24 cellular contexts compared by ENCODE assay signal in the genomic region with DNA sequence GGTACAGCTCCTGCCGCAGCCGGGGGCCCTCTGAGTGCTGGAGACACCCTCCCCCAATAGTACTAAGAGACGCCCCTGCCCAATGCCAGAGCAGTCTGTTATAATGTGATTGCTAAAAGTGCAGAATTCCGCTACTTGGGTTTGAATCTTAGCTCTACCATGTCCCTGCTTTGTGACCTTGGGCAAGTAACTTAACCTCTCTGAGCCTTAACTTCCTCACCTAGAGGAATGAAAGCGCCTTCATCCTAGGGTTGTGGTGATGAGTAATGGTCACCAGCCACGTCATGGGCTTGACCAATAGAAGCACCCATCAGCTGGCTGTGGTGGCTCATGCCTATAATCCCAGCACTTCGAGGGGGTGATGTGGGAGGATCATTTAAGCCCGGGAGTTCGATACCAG. TPM values are rescaled to one million over a fixed set of nuclear protein-coding genes. Genes with fewer than 3 reads are reported as not detected.
DNase-seq lines count a peak whose midpoint lies in the region; ATAC-seq and TF ChIP-seq lines count a peak whose summit lies in the region.
"Had no signal": no experiment of that assay in that cellular context is flagged by ENCODE, and none has a peak within 500 bp of the region (broad histone marks: within the 10 kb centered on the region; RNA-seq: fewer than 3 reads in every experiment).

No MANE protein-coding gene starts in this region.

- peaks cover 16% of the 10 kb centered on the region for H4K20me1 ChIP-seq in osteoblast (ENCODE audit: insufficient read depth, low read length)

- no peaks in the 10 kb centered on the region for H3K9me3 ChIP-seq in osteoblast (ENCODE audit: low read depth, low read length)
- H3K9me3 ChIP-seq: BLaER1 treated with 17β-estradiol and CSF1 and Interleukin-3, amounts not matched to agents 10 nM and 100 nM; SJSA1 had no signal

- H3K27me3 Mint-ChIP-seq in activated CD4-positive, alpha-beta T cell treated with anti-CD3 and anti-CD28 coated beads, Interleukin-2, amount 10 ng/mL, durations not matched to agents 7 days and 5 days: no peaks in the 10 kb centered on the region
- H3K27me3 Mint-ChIP-seq in activated CD4-positive, alpha-beta T cell treated with anti-CD3 and anti-CD28 coated beads for 36 hours: no peaks in the 10 kb centered on the region
- no peaks in the 10 kb centered on the region for H3K27me3 Mint-ChIP-seq in activated T-helper 17 cell treated with anti-CD3 and anti-CD28 coated beads, Interleukin-2, amount 50 U/mL, for 72 hours
- H3K27me3 Mint-ChIP-seq: IgD-negative memory B cell had no signal

- no peak overlapping the region for H3K27ac ChIP-seq in osteoblast (ENCODE audit: low read depth, low read length)
- H3K27ac ChIP-seq: 22Rv1; BLaER1 treated with 17β-estradiol and CSF1 and Interleukin-3, amounts not matched to agents 10 nM and 100 nM; SJSA1 had no signal

- H3K4me1 Mint-ChIP-seq in activated CD4-positive, alpha-beta T cell treated with anti-CD3 and anti-CD28 coated beads, Interleukin-2, amount 10 ng/mL, durations not matched to agents 7 days and 5 days: peaks cover 12% of the 10 kb centered on the region
- peaks cover 11% of the 10 kb centered on the region for H3K4me1 Mint-ChIP-seq in activated CD4-positive, alpha-beta T cell treated with anti-CD3 and anti-CD28 coated beads for 36 hours
- peaks cover 9% of the 10 kb centered on the region for H3K4me1 Mint-ChIP-seq in activated T-helper 17 cell treated with anti-CD3 and anti-CD28 coated beads, Interleukin-2, amount 50 U/mL, for 72 hours

- H2AFZ ChIP-seq in osteoblast (ENCODE audit: low read length): no peak overlapping the region

- peaks cover 28% of the 10 kb centered on the region for H3K36me3 Mint-ChIP-seq in activated CD4-positive, alpha-beta T cell treated with anti-CD3 and anti-CD28 coated beads, Interleukin-2, amount 10 ng/mL, durations not matched to agents 7 days and 5 days (ENCODE audit: low read depth)
- peaks cover 24% of the 10 kb centered on the region for H3K36me3 Mint-ChIP-seq in activated CD4-positive, alpha-beta T cell treated with anti-CD3 and anti-CD28 coated beads for 36 hours (ENCODE audit: low read depth)
- H3K36me3 Mint-ChIP-seq in activated T-helper 17 cell treated with anti-CD3 and anti-CD28 coated beads, Interleukin-2, amount 50 U/mL, for 72 hours (ENCODE audit: low read depth): peaks cover 54% of the 10 kb centered on the region

- H3K4me1 ChIP-seq in osteoblast (ENCODE audit: insufficient read depth, low read length): peaks cover 10% of the 10 kb centered on the region

- peaks cover 30% of the 10 kb centered on the region for H3K79me2 ChIP-seq in osteoblast (ENCODE audit: insufficient read depth, low read length)

- peaks cover 53% of the 10 kb centered on the region for H3K36me3 ChIP-seq in osteoblast (ENCODE audit: insufficient read depth, low read length)

- POLR2A ChIA-PET in activated CD4-positive, alpha-beta T cell treated with anti-CD3 and anti-CD28 coated beads, Interleukin-2, amount 10 ng/mL, durations not matched to agents 7 days and 5 days (lab: Charles Lee): interaction anchor here (1.1 kb wide), 1 partner anchor 17 kb away, joined by 3 read pairs; a partner anchor contains a TSS
- POLR2A ChIA-PET in activated CD4-positive, alpha-beta T cell treated with anti-CD3 and anti-CD28 coated beads for 36 hours (lab: Charles Lee): interaction anchor here (0.6 to 1.2 kb wide), 2 partner anchors 28 to 36 kb away, joined by 3 read pairs; a partner anchor contains a TSS

- no peak overlapping the region for H3K4me3 ChIP-seq in osteoblast (ENCODE audit: insufficient read depth, low read length)
- H3K4me3 ChIP-seq: BLaER1 treated with 17β-estradiol and CSF1 and Interleukin-3, amounts not matched to agents 10 nM and 100 nM; SJSA1 had no signal

- intact Hi-C loops in activated CD4-positive, alpha-beta T cell treated with anti-CD3 and anti-CD28 coated beads for 36 hours (cut with DNase I, micrococcal nuclease): no loop called here

- DNase-seq in activated CD4-positive, alpha-beta T cell treated with anti-CD3 and anti-CD28 coated beads, Interleukin-2, amount 10 ng/mL, durations not matched to agents 7 days and 5 days: no peak
- DNase-seq in activated CD4-positive, alpha-beta T cell treated with anti-CD3 and anti-CD28 coated beads for 36 hours: no peak
- peak; percentile 64 for DNase-seq in osteoblast (ENCODE audit: insufficient read length, low spot score, missing footprints)
- DNase-seq in DMS 273 (lab: John Stamatoyannopoulos, UW; ENCODE audit: unreplicated experiment): no peak
- no peak for DNase-seq in mesenteric fat pad (ENCODE audit: low spot score)
- DNase-seq: Calu3; CD8-positive, alpha-beta memory T cell; GDM1; GOT3; HCEC 1CT; Karpas-422; MV-4-11; NCI-H1694; NCI-H2081; NCI-H2171; NCI-H345; NCI-H524; NCI-H774 had no signal

- peak overlapping the region; percentile 25 for H3K27ac Mint-ChIP-seq in activated CD4-positive, alpha-beta T cell treated with anti-CD3 and anti-CD28 coated beads, Interleukin-2, amount 10 ng/mL, durations not matched to agents 7 days and 5 days
- no peak overlapping the region for H3K27ac Mint-ChIP-seq in activated CD4-positive, alpha-beta T cell treated with anti-CD3 and anti-CD28 coated beads for 36 hours
- H3K27ac Mint-ChIP-seq in activated T-helper 17 cell treated with anti-CD3 and anti-CD28 coated beads, Interleukin-2, amount 50 U/mL, for 72 hours: peak overlapping the region; percentile 6

- no peak overlapping the region for H3K4me3 Mint-ChIP-seq in activated CD4-positive, alpha-beta T cell treated with anti-CD3 and anti-CD28 coated beads, Interleukin-2, amount 10 ng/mL, durations not matched to agents 7 days and 5 days
- no peak overlapping the region for H3K4me3 Mint-ChIP-seq in activated CD4-positive, alpha-beta T cell treated with anti-CD3 and anti-CD28 coated beads for 36 hours
- no peak overlapping the region for H3K4me3 Mint-ChIP-seq in activated T-helper 17 cell treated with anti-CD3 and anti-CD28 coated beads, Interleukin-2, amount 50 U/mL, for 72 hours
- H3K4me3 Mint-ChIP-seq: CD8-positive, alpha-beta memory T cell had no signal

- no peak overlapping the region for H3K4me2 ChIP-seq in osteoblast (ENCODE audit: insufficient read depth, low read length)
- H3K4me2 ChIP-seq: BLaER1 treated with 17β-estradiol and CSF1 and Interleukin-3, amounts not matched to agents 10 nM and 100 nM had no signal

- ATAC-seq in activated CD4-positive, alpha-beta T cell treated with anti-CD3 and anti-CD28 coated beads for 36 hours: no peak
- ATAC-seq in activated T-helper 17 cell treated with anti-CD3 and anti-CD28 coated beads, Interleukin-2, amount 50 U/mL, for 72 hours (replicated peaks): no peak
- ATAC-seq: Right ventricle myocardium inferior had no signal

- H3K27me3 ChIP-seq in osteoblast (ENCODE audit: insufficient read depth, low read length): no peaks in the 10 kb centered on the region
- H3K27me3 ChIP-seq: BLaER1 treated with 17β-estradiol and CSF1 and Interleukin-3, amounts not matched to agents 10 nM and 100 nM; SJSA1 had no signal

- TF ChIP-seq CTCF in osteoblast (IDR thresholded peaks at IDR 0.05; ENCODE audit: extremely low read depth, low read depth, low read length): no peak

- H3K9me3 Mint-ChIP-seq in activated CD4-positive, alpha-beta T cell treated with anti-CD3 and anti-CD28 coated beads, Interleukin-2, amount 10 ng/mL, durations not matched to agents 7 days and 5 days: no peaks in the 10 kb centered on the region
- no peaks in the 10 kb centered on the region for H3K9me3 Mint-ChIP-seq in activated CD4-positive, alpha-beta T cell treated with anti-CD3 and anti-CD28 coated beads for 36 hours (ENCODE audit: low read depth)
- no peaks in the 10 kb centered on the region for H3K9me3 Mint-ChIP-seq in activated T-helper 17 cell treated with anti-CD3 and anti-CD28 coated beads, Interleukin-2, amount 50 U/mL, for 72 hours
- H3K9me3 Mint-ChIP-seq: CD8-positive, alpha-beta memory T cell; IgD-negative memory B cell had no signal

- CTCF ChIA-PET in activated CD4-positive, alpha-beta T cell treated with anti-CD3 and anti-CD28 coated beads, Interleukin-2, amount 10 ng/mL, durations not matched to agents 7 days and 5 days (lab: Charles Lee): interaction anchor here (1.8 to 3.8 kb wide), 2 partner anchors 10 to 21 kb away, joined by 4 to 16 read pairs; no protein-coding TSS in a partner anchor
- CTCF ChIA-PET in activated CD4-positive, alpha-beta T cell treated with anti-CD3 and anti-CD28 coated beads for 36 hours (lab: Charles Lee): interaction anchor here (1.4 kb wide), 1 partner anchor 21 kb away, joined by 4 read pairs; no protein-coding TSS in a partner anchor

RNA-seq across cellular contexts. Expression of a gene that starts 6.5 kb away (rescaled TPM):
- total RNA-seq in activated CD4-positive, alpha-beta T cell treated with anti-CD3 and anti-CD28 coated beads, Interleukin-2, amount 10 ng/mL, durations not matched to agents 7 days and 5 days: 10 to 100 TPM; 74.4 to 77.9 TPM
- 10 to 100 TPM; 46.0 to 65.5 TPM for total RNA-seq in activated CD4-positive, alpha-beta T cell treated with anti-CD3 and anti-CD28 coated beads for 36 hours
- total RNA-seq in activated T-helper 17 cell treated with anti-CD3 and anti-CD28 coated beads, Interleukin-2, amount 50 U/mL, for 72 hours: 10 to 100 TPM; 51.2 to 69.4 TPM
- total RNA-seq in osteoblast (21.4 and 21.5 TPM in 2 replicates), mesenteric fat pad (56.4 TPM)

RNA-seq across cellular contexts. Expression of a gene that starts 12.4 kb away (rescaled TPM):
- total RNA-seq in activated CD4-positive, alpha-beta T cell treated with anti-CD3 and anti-CD28 coated beads, Interleukin-2, amount 10 ng/mL, durations not matched to agents 7 days and 5 days: 10 to 100 TPM; 92.5 to 93.4 TPM
- 10 to 100 TPM; 69.1 to 69.3 TPM for total RNA-seq in activated CD4-positive, alpha-beta T cell treated with anti-CD3 and anti-CD28 coated beads for 36 hours
- total RNA-seq in activated T-helper 17 cell treated with anti-CD3 and anti-CD28 coated beads, Interleukin-2, amount 50 U/mL, for 72 hours: 100 to 1,000 TPM in 1 of 2 donors, 10 to 100 TPM in 1; 67.4 to 265 TPM
- total RNA-seq in osteoblast (6.2 and 6.5 TPM in 2 replicates), mesenteric fat pad (1,383 TPM)

RNA-seq across cellular contexts. Expression of a gene that starts 16.7 kb away (rescaled TPM):
- total RNA-seq in activated CD4-positive, alpha-beta T cell treated with anti-CD3 and anti-CD28 coated beads, Interleukin-2, amount 10 ng/mL, durations not matched to agents 7 days and 5 days: 1,000 to 10,000 TPM; 2,465 to 3,009 TPM
- total RNA-seq in activated CD4-positive, alpha-beta T cell treated with anti-CD3 and anti-CD28 coated beads for 36 hours: 1,000 to 10,000 TPM; 3,146 to 3,331 TPM
- 1,000 to 10,000 TPM; 2,984 to 3,090 TPM for total RNA-seq in activated T-helper 17 cell treated with anti-CD3 and anti-CD28 coated beads, Interleukin-2, amount 50 U/mL, for 72 hours
- total RNA-seq in osteoblast: 44.9 and 56.0 TPM in 2 replicates
- total RNA-seq in mesenteric fat pad: 1,454 TPM

RNA-seq across cellular contexts. Expression of a gene that starts 26.4 kb away (rescaled TPM):
- 100 to 1,000 TPM; 144 to 150 TPM for total RNA-seq in activated CD4-positive, alpha-beta T cell treated with anti-CD3 and anti-CD28 coated beads, Interleukin-2, amount 10 ng/mL, durations not matched to agents 7 days and 5 days
- total RNA-seq in activated CD4-positive, alpha-beta T cell treated with anti-CD3 and anti-CD28 coated beads for 36 hours: 100 to 1,000 TPM; 157 to 165 TPM
- 100 to 1,000 TPM; 182 to 239 TPM for total RNA-seq in activated T-helper 17 cell treated with anti-CD3 and anti-CD28 coated beads, Interleukin-2, amount 50 U/mL, for 72 hours
- 71.9 and 91.2 TPM in 2 replicates for total RNA-seq in osteoblast
- 84.5 TPM for total RNA-seq in mesenteric fat pad

RNA-seq across cellular contexts. Expression of a gene that starts 27.8 kb away (rescaled TPM):
- total RNA-seq in activated CD4-positive, alpha-beta T cell treated with anti-CD3 and anti-CD28 coated beads, Interleukin-2, amount 10 ng/mL, durations not matched to agents 7 days and 5 days: 10 to 100 TPM; 34.9 to 40.1 TPM
- total RNA-seq in activated CD4-positive, alpha-beta T cell treated with anti-CD3 and anti-CD28 coated beads for 36 hours: 10 to 100 TPM; 24.0 to 34.6 TPM
- 10 to 100 TPM; 24.6 to 27.7 TPM for total RNA-seq in activated T-helper 17 cell treated with anti-CD3 and anti-CD28 coated beads, Interleukin-2, amount 50 U/mL, for 72 hours
- total RNA-seq in osteoblast (19.9 and 23.0 TPM in 2 replicates), mesenteric fat pad (34.1 TPM)

Comparison
In these comparisons a context has a peak if more than half of its experiments do, and no peak if none do; other contexts are left out.
1. RNA of a gene that starts 16.7 kb away (total RNA-seq): 3,146 to 3,331 TPM in activated CD4-positive, alpha-beta T cell treated with anti-CD3 and anti-CD28 coated beads for 36 hours, 2,984 to 3,090 TPM in activated T-helper 17 cell treated with anti-CD3 and anti-CD28 coated beads, Interleukin-2, amount 50 U/mL, for 72 hours, 2,465 to 3,009 TPM in activated CD4-positive, alpha-beta T cell treated with anti-CD3 and anti-CD28 coated beads, Interleukin-2, amount 10 ng/mL, durations not matched to agents 7 days and 5 days and 1,454 TPM in mesenteric fat pad (single experiment); 44.9 to 56.0 TPM in osteoblast; every median in the first group is over 10 times any median in the second.